1 cellular context compared by ENCODE assay signal in genomic region chr1:54995835-54996234, GRCh38.
TF ChIP-seq lines count a peak whose summit lies in the region.

No MANE protein-coding gene starts in this region.

TF ChIP-seq in GM23338, 12 proteins besides CTCF, POLR2A, EP300 and RAD21 (continued from another document):
- TF ChIP-seq ETS1 (IDR thresholded peaks at IDR 0.05) (no peak), ZNF114 (CRISPR knock-in tag; IDR thresholded peaks at IDR 0.05) (no peak), STAT1 (IDR thresholded peaks at IDR 0.05; ENCODE audit: unreplicated experiment) (no peak), CREB1 (CRISPR knock-in tag; IDR thresholded peaks at IDR 0.05; ENCODE audit: low read depth) (no peak), ZNF462 (CRISPR knock-in tag; IDR thresholded peaks at IDR 0.05) (no peak), POLR2AphosphoS5 (IDR thresholded peaks at IDR 0.05; ENCODE audit: low read depth) (no peak), NANOG (IDR thresholded peaks at IDR 0.05; ENCODE audit: borderline replicate concordance) (no peak)
